ENCODE assay signal across 30 cellular contexts in the genomic region with DNA sequence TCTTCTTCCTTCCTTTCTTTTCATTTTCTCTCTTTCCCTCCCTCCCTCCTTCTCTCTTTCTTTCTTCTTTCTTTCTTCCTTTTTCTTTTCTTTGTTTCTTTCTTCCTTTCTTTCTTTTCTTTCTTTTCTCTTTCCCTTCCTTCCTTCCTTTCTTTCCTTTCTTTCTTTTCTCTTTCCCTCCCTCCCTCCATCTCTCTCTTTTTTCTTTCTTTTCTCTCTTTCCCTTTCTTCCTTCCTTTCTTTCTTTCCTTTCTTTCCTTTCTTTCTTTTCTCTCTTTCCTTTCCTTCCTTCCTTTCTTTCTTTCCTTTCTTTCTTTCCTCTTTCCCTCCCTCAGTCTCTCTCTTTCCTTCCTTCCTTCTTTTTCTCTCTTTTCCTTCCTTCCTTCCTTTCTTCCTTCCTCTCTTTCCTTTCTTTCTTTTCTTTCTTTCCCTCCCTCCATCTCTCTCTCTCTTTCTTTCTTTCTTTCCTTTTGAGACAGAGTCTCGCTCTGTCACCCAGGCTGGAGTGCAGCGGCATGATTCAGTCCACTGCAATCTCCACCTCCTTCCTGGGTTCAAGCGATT. TPM values are rescaled to one million over a fixed set of nuclear protein-coding genes. Genes with fewer than 3 reads are reported as not detected.
DNase-seq lines count a peak whose midpoint lies in the region; ATAC-seq, FAIRE-seq and TF ChIP-seq lines count a peak whose summit lies in the region.
"Had no signal": no experiment of that assay in that cellular context is flagged by ENCODE, and none has a peak within 500 bp of the region (broad histone marks: within the 10 kb centered on the region; RNA-seq: fewer than 3 reads in every experiment).

No MANE protein-coding gene starts in this region.

- H3K27me3 ChIP-seq in BLaER1 (no peaks in the 10 kb centered on the region), suprapubic skin (no peaks in the 10 kb centered on the region)
- H3K27me3 ChIP-seq: Peyer's patch had no signal

- H3K36me3 ChIP-seq in BLaER1 (no peaks in the 10 kb centered on the region), HEK293 (ENCODE audit: control insufficient read depth in 2 of 2, insufficient read depth in 1 of 2, low read length in 2 of 2) (no peaks in the 10 kb centered on the region), suprapubic skin (no peaks in the 10 kb centered on the region)
- H3K36me3 ChIP-seq: Peyer's patch had no signal

- no peak for DNase-seq in activated CD4-positive, alpha-beta T cell treated with anti-CD3 and anti-CD28 coated beads, Interleukin-2, amount 10 ng/mL, durations not matched to agents 24 days and 14 days
- no peak for DNase-seq in activated CD4-positive, alpha-beta T cell treated with anti-CD3 and anti-CD28 coated beads for 1 hour
- DNase-seq in central memory CD8-positive, alpha-beta T cell (ENCODE audit: low spot score in 2 of 2), result no peak
- DNase-seq in suprapubic skin (ENCODE audit: low spot score in 2 of 2), result no peak
- DNase-seq in frontal cortex (ENCODE audit: low spot score in 2 of 2), result no peak
- DNase-seq: ACHN, Calu3, DMS79 treated with DMSO at 0.1 percent for 48 hours, GF-D8, IMR-90, NCI-H1092, NCI-H1417 treated with DMSO at 0.1 percent for 48 hours, NCI-H1694 treated with DMSO at 0.1 percent for 48 hours, NCI-H2081, NCI-H2171, NCI-H226, NCI-H510A, NCI-H69, OCI-M1, Peyer's patch, SHP77 treated with DMSO at 0.1 percent for 48 hours had no signal

- POLR2A ChIA-PET in HEK293 (lab: Yijun Ruan, JAX), result no interaction called here

- no peak for TF ChIP-seq EP300 in suprapubic skin (IDR thresholded peaks at IDR 0.05)

- H3K27me3 Mint-ChIP-seq in activated CD4-positive, alpha-beta T cell treated with anti-CD3 and anti-CD28 coated beads, Interleukin-2, amount 10 ng/mL, durations not matched to agents 24 days and 14 days, result peaks cover 6% of the 10 kb centered on the region
- peaks cover 10% of the 10 kb centered on the region for H3K27me3 Mint-ChIP-seq in central memory CD8-positive, alpha-beta T cell

- TF ChIP-seq CTCF in HEK293 (tag by site-specific recombination; IDR thresholded peaks at IDR 0.05) (no peak), suprapubic skin (IDR thresholded peaks at IDR 0.05) (no peak)

- intact Hi-C loops in activated CD4-positive, alpha-beta T cell treated with anti-CD3 and anti-CD28 coated beads, Interleukin-2, amount 10 ng/mL, durations not matched to agents 24 days and 14 days (cut with micrococcal nuclease), result loop anchor here (5.0 to 10.0 kb wide), 4 partner anchors 39 to 596 kb away; no protein-coding TSS in a partner anchor

- H3K27ac Mint-ChIP-seq in activated CD4-positive, alpha-beta T cell treated with anti-CD3 and anti-CD28 coated beads, Interleukin-2, amount 10 ng/mL, durations not matched to agents 24 days and 14 days, result peak overlapping the region; percentile 36
- peak overlapping the region; percentile 6 for H3K27ac Mint-ChIP-seq in central memory CD8-positive, alpha-beta T cell (ENCODE audit: low read depth)

- H3K4me1 Mint-ChIP-seq in activated CD4-positive, alpha-beta T cell treated with anti-CD3 and anti-CD28 coated beads, Interleukin-2, amount 10 ng/mL, durations not matched to agents 24 days and 14 days, result peaks cover 17% of the 10 kb centered on the region
- no peaks in the 10 kb centered on the region for H3K4me1 Mint-ChIP-seq in central memory CD8-positive, alpha-beta T cell

- TF ChIP-seq POLR2A in suprapubic skin (IDR thresholded peaks at IDR 0.05), result no peak

- no peak overlapping the region for H3K9ac ChIP-seq in BLaER1
- H3K9ac ChIP-seq: KMS-11 had no signal

- H3K4me1 ChIP-seq in BLaER1, result peaks cover 30% of the 10 kb centered on the region
- H3K4me1 ChIP-seq in HEK293 (ENCODE audit: control insufficient read depth, insufficient read depth, low read length), result no peaks in the 10 kb centered on the region
- H3K4me1 ChIP-seq in suprapubic skin, result peaks cover 5% of the 10 kb centered on the region
- H3K4me1 ChIP-seq: Peyer's patch had no signal

- no peak for ATAC-seq in central memory CD8-positive, alpha-beta T cell (replicated peaks; ENCODE audit: extremely low read depth, poor library complexity, severe bottlenecking)
- ATAC-seq in HG03520 (IDR thresholded peaks at IDR 0.05; ENCODE audit: unreplicated experiment), result no peak

- H3K4me3 ChIP-seq in BLaER1, result no peak overlapping the region
- no peak overlapping the region for H3K4me3 ChIP-seq in HEK293 (ENCODE audit: low read depth, low read length)
- no peak overlapping the region for H3K4me3 ChIP-seq in suprapubic skin
- H3K4me3 ChIP-seq: Peyer's patch had no signal

- H3K4me2 ChIP-seq in BLaER1, result peak overlapping the region; percentile 30
- H3K4me2 ChIP-seq: KMS-11 had no signal

- FAIRE-seq in frontal cortex (lab: Jason Lieb, UNC), result no peak
- FAIRE-seq: GM12891, H54, HTR-8/SVneo had no signal

- H3K9me3 ChIP-seq in BLaER1 (no peaks in the 10 kb centered on the region), HEK293 (ENCODE audit: control insufficient read depth, insufficient read depth, low read depth, low read length) (no peaks in the 10 kb centered on the region), suprapubic skin (no peaks in the 10 kb centered on the region)
- H3K9me3 ChIP-seq: Peyer's patch had no signal

- CTCF ChIA-PET in HEK293 (lab: Yijun Ruan, JAX), result no interaction called here

- no peak overlapping the region for H3K4me3 Mint-ChIP-seq in activated CD4-positive, alpha-beta T cell treated with anti-CD3 and anti-CD28 coated beads, Interleukin-2, amount 10 ng/mL, durations not matched to agents 24 days and 14 days
- H3K4me3 Mint-ChIP-seq in central memory CD8-positive, alpha-beta T cell, result no peak overlapping the region
- H3K4me3 Mint-ChIP-seq: CD8-positive, alpha-beta memory T cell had no signal

- H4K20me1 ChIP-seq in BLaER1, result no peaks in the 10 kb centered on the region

- WGBS in suprapubic skin, result 96% methylated on average over 3 of the region's 3 CpGs

- H3K9me3 Mint-ChIP-seq in activated CD4-positive, alpha-beta T cell treated with anti-CD3 and anti-CD28 coated beads, Interleukin-2, amount 10 ng/mL, durations not matched to agents 24 days and 14 days, result peaks cover 3% of the 10 kb centered on the region
- H3K9me3 Mint-ChIP-seq in central memory CD8-positive, alpha-beta T cell, result no peaks in the 10 kb centered on the region
- H3K9me3 Mint-ChIP-seq: CD8-positive, alpha-beta memory T cell had no signal

- H3K27ac ChIP-seq in BLaER1 (no peak overlapping the region), HEK293 (ENCODE audit: extremely low read depth, low read depth, low read length) (no peak overlapping the region), suprapubic skin (no peak overlapping the region)
- H3K27ac ChIP-seq: 22Rv1, KMS-11, Peyer's patch had no signal

- no peaks in the 10 kb centered on the region for H3K36me3 Mint-ChIP-seq in activated CD4-positive, alpha-beta T cell treated with anti-CD3 and anti-CD28 coated beads, Interleukin-2, amount 10 ng/mL, durations not matched to agents 24 days and 14 days (ENCODE audit: low read depth)
- H3K36me3 Mint-ChIP-seq in central memory CD8-positive, alpha-beta T cell (ENCODE audit: insufficient read depth), result peaks cover 10% of the 10 kb centered on the region
- H3K36me3 Mint-ChIP-seq: CD8-positive, alpha-beta memory T cell had no signal

TF ChIP-seq in HEK293, 187 proteins besides CTCF, POLR2A, EP300 and RAD21:
- peak; percentile 90 for TF ChIP-seq ZNF366 (tag by site-specific recombination; conservative IDR thresholded peaks at IDR 0.05)
- no peak for TF ChIP-seq ZBTB8A (tag by site-specific recombination; IDR thresholded peaks at IDR 0.05)
- 0 out of 2 replicates have a peak, but pooled peaks have one; percentile 25 for TF ChIP-seq ZNF114 (tag by site-specific recombination; IDR thresholded peaks at IDR 0.05)
- TF ChIP-seq, protein P1, sequence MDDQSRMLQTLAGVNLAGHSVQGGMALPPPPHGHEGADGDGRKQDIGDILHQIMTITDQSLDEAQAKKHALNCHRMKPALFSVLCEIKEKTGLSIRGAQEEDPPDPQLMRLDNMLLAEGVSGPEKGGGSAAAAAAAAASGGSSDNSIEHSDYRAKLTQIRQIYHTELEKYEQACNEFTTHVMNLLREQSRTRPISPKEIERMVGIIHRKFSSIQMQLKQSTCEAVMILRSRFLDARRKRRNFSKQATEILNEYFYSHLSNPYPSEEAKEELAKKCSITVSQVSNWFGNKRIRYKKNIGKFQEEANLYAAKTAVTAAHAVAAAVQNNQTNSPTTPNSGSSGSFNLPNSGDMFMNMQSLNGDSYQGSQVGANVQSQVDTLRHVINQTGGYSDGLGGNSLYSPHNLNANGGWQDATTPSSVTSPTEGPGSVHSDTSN (CRISPR knock-in tag; IDR thresholded peaks at IDR 0.05), result no peak
- peak; percentile 99 for TF ChIP-seq PRDM1 (tag by site-specific recombination; IDR thresholded peaks at IDR 0.05)

RNA-seq across cellular contexts. Expression of a gene that starts 44.4 kb away (rescaled TPM):
- 0.95 and 1.5 TPM in 2 replicates for total RNA-seq in activated CD4-positive, alpha-beta T cell treated with anti-CD3 and anti-CD28 coated beads, Interleukin-2, amount 10 ng/mL, durations not matched to agents 24 days and 14 days
- under 1 TPM in 1 of 4 donors, not detected in 3; 0.31 TPM for total RNA-seq in suprapubic skin
- total RNA-seq in frontal cortex, result not detected
- total RNA-seq: IMR-90, Peyer's patch had no signal
